In genomic region chr16:68448360-68448970, GRCh38 we compare ENCODE assay signal across 1 cellular context.
TF ChIP-seq lines count a peak whose summit lies in the region.

TSS of gene SMPD3 (minus strand) at chr16:68448508. CDS start at chr16:68372181, 76,327 bp downstream.

TF ChIP-seq in HepG2, 621 proteins besides CTCF, POLR2A, EP300 and RAD21 (continued from another document and continues in another):
- TF ChIP-seq ZNF780A (CRISPR knock-in tag; IDR thresholded peaks at IDR 0.05): no peak
- TF ChIP-seq POLR2G (IDR thresholded peaks at IDR 0.05; ENCODE audit: low read depth, low read length): no peak
- TF ChIP-seq, protein P1, sequence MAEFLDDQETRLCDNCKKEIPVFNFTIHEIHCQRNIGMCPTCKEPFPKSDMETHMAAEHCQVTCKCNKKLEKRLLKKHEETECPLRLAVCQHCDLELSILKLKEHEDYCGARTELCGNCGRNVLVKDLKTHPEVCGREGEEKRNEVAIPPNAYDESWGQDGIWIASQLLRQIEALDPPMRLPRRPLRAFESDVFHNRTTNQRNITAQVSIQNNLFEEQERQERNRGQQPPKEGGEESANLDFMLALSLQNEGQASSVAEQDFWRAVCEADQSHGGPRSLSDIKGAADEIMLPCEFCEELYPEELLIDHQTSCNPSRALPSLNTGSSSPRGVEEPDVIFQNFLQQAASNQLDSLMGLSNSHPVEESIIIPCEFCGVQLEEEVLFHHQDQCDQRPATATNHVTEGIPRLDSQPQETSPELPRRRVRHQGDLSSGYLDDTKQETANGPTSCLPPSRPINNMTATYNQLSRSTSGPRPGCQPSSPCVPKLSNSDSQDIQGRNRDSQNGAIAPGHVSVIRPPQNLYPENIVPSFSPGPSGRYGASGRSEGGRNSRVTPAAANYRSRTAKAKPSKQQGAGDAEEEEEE (CRISPR knock-in tag; IDR thresholded peaks at IDR 0.05; ENCODE audit: borderline replicate concordance): peak; percentile 61; the same call in 1 of the 2 replicates
- TF ChIP-seq TCF12 (IDR thresholded peaks at IDR 0.05): no peak
- TF ChIP-seq TCF12 (CRISPR knock-in tag; IDR thresholded peaks at IDR 0.05): no peak
- TF ChIP-seq ZNF329 (CRISPR knock-in tag; IDR thresholded peaks at IDR 0.05; ENCODE audit: low read depth): no peak; the same call in 1 of the 2 replicates
- TF ChIP-seq TFAP4 (IDR thresholded peaks at IDR 0.05; ENCODE audit: borderline replicate concordance, low read depth): no peak
- no peak for TF ChIP-seq ZFP41 (CRISPR knock-in tag; IDR thresholded peaks at IDR 0.05; ENCODE audit: borderline replicate concordance)
- peak; percentile 76 for TF ChIP-seq ZNF605 (CRISPR knock-in tag; IDR thresholded peaks at IDR 0.05)
- no peak for TF ChIP-seq ZBTB21 (CRISPR knock-in tag; IDR thresholded peaks at IDR 0.05)
- no peak for TF ChIP-seq ZNF17 (CRISPR knock-in tag; IDR thresholded peaks at IDR 0.05)
- TF ChIP-seq ZBTB7A (CRISPR knock-in tag; IDR thresholded peaks at IDR 0.05): no peak
- TF ChIP-seq PHF21A (CRISPR knock-in tag; IDR thresholded peaks at IDR 0.05): no peak
- no peak for TF ChIP-seq NFRKB (IDR thresholded peaks at IDR 0.05)
- TF ChIP-seq AKNA (CRISPR knock-in tag; IDR thresholded peaks at IDR 0.05; ENCODE audit: borderline replicate concordance): 0 out of 2 replicates have a peak, but pooled peaks have one; percentile 19
- TF ChIP-seq ATF7-NPFF (CRISPR knock-in tag; IDR thresholded peaks at IDR 0.05; ENCODE audit: low read depth): peak; percentile 74; the same call in 1 of the 2 replicates
- TF ChIP-seq, protein P2, sequence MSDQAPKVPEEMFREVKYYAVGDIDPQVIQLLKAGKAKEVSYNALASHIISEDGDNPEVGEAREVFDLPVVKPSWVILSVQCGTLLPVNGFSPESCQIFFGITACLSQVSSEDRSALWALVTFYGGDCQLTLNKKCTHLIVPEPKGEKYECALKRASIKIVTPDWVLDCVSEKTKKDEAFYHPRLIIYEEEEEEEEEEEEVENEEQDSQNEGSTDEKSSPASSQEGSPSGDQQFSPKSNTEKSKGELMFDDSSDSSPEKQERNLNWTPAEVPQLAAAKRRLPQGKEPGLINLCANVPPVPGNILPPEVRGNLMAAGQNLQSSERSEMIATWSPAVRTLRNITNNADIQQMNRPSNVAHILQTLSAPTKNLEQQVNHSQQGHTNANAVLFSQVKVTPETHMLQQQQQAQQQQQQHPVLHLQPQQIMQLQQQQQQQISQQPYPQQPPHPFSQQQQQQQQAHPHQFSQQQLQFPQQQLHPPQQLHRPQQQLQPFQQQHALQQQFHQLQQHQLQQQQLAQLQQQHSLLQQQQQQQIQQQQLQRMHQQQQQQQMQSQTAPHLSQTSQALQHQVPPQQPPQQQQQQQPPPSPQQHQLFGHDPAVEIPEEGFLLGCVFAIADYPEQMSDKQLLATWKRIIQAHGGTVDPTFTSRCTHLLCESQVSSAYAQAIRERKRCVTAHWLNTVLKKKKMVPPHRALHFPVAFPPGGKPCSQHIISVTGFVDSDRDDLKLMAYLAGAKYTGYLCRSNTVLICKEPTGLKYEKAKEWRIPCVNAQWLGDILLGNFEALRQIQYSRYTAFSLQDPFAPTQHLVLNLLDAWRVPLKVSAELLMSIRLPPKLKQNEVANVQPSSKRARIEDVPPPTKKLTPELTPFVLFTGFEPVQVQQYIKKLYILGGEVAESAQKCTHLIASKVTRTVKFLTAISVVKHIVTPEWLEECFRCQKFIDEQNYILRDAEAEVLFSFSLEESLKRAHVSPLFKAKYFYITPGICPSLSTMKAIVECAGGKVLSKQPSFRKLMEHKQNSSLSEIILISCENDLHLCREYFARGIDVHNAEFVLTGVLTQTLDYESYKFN (CRISPR knock-in tag; conservative IDR thresholded peaks at IDR 0.05): no peak; the same call in 1 of the 2 replicates
- TF ChIP-seq CCDC6 (CRISPR knock-in tag; IDR thresholded peaks at IDR 0.05): peak; percentile 92
- TF ChIP-seq SSRP1 (CRISPR knock-in tag; IDR thresholded peaks at IDR 0.05): no peak
- TF ChIP-seq ZNF232 (CRISPR knock-in tag; IDR thresholded peaks at IDR 0.05; ENCODE audit: borderline replicate concordance): peak; percentile 86; the same call in 1 of the 2 replicates
- TF ChIP-seq, protein P3, sequence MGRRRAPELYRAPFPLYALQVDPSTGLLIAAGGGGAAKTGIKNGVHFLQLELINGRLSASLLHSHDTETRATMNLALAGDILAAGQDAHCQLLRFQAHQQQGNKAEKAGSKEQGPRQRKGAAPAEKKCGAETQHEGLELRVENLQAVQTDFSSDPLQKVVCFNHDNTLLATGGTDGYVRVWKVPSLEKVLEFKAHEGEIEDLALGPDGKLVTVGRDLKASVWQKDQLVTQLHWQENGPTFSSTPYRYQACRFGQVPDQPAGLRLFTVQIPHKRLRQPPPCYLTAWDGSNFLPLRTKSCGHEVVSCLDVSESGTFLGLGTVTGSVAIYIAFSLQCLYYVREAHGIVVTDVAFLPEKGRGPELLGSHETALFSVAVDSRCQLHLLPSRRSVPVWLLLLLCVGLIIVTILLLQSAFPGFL (CRISPR knock-in tag; IDR thresholded peaks at IDR 0.05): 0 out of 2 replicates have a peak, but pooled peaks have one; percentile 13
- peak; percentile 84; the same call in 1 of the 2 replicates for TF ChIP-seq ZNF34 (CRISPR knock-in tag; IDR thresholded peaks at IDR 0.05; ENCODE audit: borderline replicate concordance)
- peak; percentile 56 for TF ChIP-seq RARA (CRISPR knock-in tag; IDR thresholded peaks at IDR 0.05)
- TF ChIP-seq AFF4 (CRISPR knock-in tag; IDR thresholded peaks at IDR 0.05): no peak
- TF ChIP-seq ARNTL (CRISPR knock-in tag; IDR thresholded peaks at IDR 0.05): peak; percentile 80
- peak; percentile 63; the same call in 1 of the 2 replicates for TF ChIP-seq ZNF564 (CRISPR knock-in tag; IDR thresholded peaks at IDR 0.05)
- no peak for TF ChIP-seq ZNF652 (CRISPR knock-in tag; IDR thresholded peaks at IDR 0.05; ENCODE audit: borderline replicate concordance, low read depth)
- peak; percentile 90 for TF ChIP-seq TMF1 (CRISPR knock-in tag; IDR thresholded peaks at IDR 0.05; ENCODE audit: low read depth)
- TF ChIP-seq ZSCAN9 (CRISPR knock-in tag; IDR thresholded peaks at IDR 0.05; ENCODE audit: borderline replicate concordance): peak; percentile 92
- TF ChIP-seq FOXC1 (CRISPR knock-in tag; IDR thresholded peaks at IDR 0.05; ENCODE audit: borderline replicate concordance): peak; percentile 65; the same call in 1 of the 2 replicates
- TF ChIP-seq FOXJ3 (CRISPR knock-in tag; IDR thresholded peaks at IDR 0.05; ENCODE audit: borderline replicate concordance): peak; percentile 54; the same call in 1 of the 2 replicates
- no peak for TF ChIP-seq IKZF4 (CRISPR knock-in tag; IDR thresholded peaks at IDR 0.05; ENCODE audit: borderline replicate concordance, low read depth, not compliant biosample characterization)
- TF ChIP-seq ZNF343 (CRISPR knock-in tag; IDR thresholded peaks at IDR 0.05): no peak; the same call in 1 of the 2 replicates
- TF ChIP-seq TP53 (CRISPR knock-in tag; conservative IDR thresholded peaks at IDR 0.05): no peak
- peak; percentile 88 for TF ChIP-seq ZNF614 (CRISPR knock-in tag; IDR thresholded peaks at IDR 0.05; ENCODE audit: borderline replicate concordance)
- TF ChIP-seq, protein P4, sequence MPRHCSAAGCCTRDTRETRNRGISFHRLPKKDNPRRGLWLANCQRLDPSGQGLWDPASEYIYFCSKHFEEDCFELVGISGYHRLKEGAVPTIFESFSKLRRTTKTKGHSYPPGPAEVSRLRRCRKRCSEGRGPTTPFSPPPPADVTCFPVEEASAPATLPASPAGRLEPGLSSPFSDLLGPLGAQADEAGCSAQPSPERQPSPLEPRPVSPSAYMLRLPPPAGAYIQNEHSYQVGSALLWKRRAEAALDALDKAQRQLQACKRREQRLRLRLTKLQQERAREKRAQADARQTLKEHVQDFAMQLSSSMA (CRISPR knock-in tag; IDR thresholded peaks at IDR 0.05): no peak
- no peak; the same call in 1 of the 2 replicates for TF ChIP-seq SIX1 (CRISPR knock-in tag; IDR thresholded peaks at IDR 0.05; ENCODE audit: borderline replicate concordance)
- TF ChIP-seq, protein P5, sequence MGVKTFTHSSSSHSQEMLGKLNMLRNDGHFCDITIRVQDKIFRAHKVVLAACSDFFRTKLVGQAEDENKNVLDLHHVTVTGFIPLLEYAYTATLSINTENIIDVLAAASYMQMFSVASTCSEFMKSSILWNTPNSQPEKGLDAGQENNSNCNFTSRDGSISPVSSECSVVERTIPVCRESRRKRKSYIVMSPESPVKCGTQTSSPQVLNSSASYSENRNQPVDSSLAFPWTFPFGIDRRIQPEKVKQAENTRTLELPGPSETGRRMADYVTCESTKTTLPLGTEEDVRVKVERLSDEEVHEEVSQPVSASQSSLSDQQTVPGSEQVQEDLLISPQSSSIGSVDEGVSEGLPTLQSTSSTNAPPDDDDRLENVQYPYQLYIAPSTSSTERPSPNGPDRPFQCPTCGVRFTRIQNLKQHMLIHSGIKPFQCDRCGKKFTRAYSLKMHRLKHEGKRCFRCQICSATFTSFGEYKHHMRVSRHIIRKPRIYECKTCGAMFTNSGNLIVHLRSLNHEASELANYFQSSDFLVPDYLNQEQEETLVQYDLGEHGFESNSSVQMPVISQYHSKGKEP (CRISPR knock-in tag; IDR thresholded peaks at IDR 0.05): no peak
